In the genomic region with DNA sequence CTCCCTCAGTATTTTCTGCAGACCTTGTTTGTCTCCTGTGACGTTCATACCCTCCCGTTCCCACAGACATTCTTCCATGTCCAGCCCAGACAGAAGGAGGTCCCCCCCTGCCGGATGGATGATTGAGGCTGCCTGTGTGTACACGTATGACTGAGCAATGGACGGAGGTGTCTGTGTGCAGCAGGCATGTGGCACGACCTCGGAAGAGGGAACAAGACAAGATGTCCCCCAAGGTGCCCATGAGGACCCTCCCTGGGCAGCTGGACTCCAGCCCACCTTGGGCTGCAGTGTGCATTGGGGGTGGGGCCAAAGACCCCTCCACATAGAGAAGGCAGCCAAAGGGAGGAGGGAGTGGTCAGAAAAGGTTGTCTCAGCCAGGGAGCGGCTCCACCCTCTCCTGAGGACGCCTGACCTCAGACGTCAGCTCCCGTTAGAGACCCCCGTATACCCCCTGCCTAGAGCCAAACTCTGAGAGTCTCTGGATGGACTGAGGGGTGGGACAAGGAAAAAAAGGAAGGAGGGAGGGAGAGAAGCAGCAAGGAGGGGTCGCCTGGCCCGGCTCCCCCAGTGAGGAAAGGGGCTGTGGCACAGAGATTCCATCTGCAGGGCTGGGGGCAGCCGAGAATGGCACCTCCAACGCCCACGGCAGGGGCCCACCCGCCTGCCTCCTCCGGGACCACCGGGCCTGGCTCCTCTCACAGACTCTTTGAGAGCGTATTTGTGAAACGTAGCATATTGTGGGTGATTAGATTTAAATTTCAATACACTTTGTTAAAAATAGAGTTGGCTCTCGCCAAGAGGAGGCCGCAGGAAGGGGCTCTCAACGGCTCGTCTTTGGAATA, we compare ENCODE assay signal across 1 cellular context.
TF ChIP-seq lines count a peak whose summit lies in the region.

No MANE protein-coding gene starts in this region.

TF ChIP-seq in HEK293, 187 proteins besides CTCF, POLR2A, EP300 and RAD21 (continued from another document):
- TF ChIP-seq, protein P1, sequence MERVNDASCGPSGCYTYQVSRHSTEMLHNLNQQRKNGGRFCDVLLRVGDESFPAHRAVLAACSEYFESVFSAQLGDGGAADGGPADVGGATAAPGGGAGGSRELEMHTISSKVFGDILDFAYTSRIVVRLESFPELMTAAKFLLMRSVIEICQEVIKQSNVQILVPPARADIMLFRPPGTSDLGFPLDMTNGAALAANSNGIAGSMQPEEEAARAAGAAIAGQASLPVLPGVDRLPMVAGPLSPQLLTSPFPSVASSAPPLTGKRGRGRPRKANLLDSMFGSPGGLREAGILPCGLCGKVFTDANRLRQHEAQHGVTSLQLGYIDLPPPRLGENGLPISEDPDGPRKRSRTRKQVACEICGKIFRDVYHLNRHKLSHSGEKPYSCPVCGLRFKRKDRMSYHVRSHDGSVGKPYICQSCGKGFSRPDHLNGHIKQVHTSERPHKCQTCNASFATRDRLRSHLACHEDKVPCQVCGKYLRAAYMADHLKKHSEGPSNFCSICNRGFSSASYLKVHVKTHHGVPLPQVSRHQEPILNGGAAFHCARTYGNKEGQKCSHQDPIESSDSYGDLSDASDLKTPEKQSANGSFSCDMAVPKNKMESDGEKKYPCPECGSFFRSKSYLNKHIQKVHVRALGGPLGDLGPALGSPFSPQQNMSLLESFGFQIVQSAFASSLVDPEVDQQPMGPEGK (tag by site-specific recombination; IDR thresholded peaks at IDR 0.05), result no peak
